ENCODE assay signal across 2 cellular contexts in the genomic region with DNA sequence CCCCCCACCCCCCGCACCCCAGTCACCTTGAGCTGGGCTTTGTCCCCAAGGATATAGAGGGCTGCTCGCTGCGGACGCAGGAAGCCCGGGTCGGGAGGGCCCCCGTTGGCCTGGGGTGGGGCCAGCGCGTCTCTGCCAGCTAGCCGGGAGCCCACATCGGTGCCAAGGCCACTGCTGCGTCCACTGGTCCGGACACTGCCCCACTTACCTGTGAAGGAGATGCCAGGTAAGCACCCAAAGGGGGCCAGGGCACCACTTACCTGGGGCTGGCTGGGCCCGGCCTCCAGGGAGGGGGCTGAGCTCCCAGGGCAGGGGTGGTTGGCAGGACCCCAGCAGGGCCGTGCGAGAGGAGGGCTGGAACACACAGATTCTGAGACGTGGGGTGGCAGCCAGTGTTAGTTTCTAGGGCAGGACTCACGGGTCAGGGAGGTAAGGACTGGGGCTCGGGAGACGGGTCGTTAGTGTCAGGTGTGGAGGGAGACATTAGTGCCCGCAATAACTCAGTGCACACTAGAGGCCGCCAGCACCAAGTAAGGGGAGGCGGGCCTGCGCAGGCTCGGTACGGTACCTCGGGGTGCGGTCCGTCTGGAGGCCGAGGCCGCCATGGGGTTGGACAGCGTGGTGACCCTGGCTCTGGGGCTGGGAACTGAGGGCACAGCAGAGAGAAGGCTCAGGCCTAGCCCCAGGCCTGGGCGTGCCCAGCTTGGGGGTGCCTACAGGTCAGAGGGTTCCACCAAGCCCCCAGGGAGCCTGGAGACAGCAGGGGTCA.
TF ChIP-seq lines count a peak whose summit lies in the region.

No MANE protein-coding gene starts in this region.

TF ChIP-seq in IMR-90, 13 proteins besides CTCF, POLR2A, EP300 and RAD21:
- no peak for TF ChIP-seq CEBPB (IDR thresholded peaks at IDR 0.05; ENCODE audit: low read depth, low read length)
- TF ChIP-seq MAFK (IDR thresholded peaks at IDR 0.05; ENCODE audit: low read depth, low read length), result no peak
- no peak for TF ChIP-seq MXI1 (IDR thresholded peaks at IDR 0.05; ENCODE audit: borderline replicate concordance, low read depth, low read length)
- no peak for TF ChIP-seq RFX5 (IDR thresholded peaks at IDR 0.05; ENCODE audit: low read depth, low read length)
- TF ChIP-seq, protein P1, sequence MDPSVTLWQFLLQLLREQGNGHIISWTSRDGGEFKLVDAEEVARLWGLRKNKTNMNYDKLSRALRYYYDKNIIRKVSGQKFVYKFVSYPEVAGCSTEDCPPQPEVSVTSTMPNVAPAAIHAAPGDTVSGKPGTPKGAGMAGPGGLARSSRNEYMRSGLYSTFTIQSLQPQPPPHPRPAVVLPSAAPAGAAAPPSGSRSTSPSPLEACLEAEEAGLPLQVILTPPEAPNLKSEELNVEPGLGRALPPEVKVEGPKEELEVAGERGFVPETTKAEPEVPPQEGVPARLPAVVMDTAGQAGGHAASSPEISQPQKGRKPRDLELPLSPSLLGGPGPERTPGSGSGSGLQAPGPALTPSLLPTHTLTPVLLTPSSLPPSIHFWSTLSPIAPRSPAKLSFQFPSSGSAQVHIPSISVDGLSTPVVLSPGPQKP (IDR thresholded peaks at IDR 0.05; ENCODE audit: borderline replicate concordance, low read depth, low read length), result no peak
- TF ChIP-seq SMC3 (IDR thresholded peaks at IDR 0.05; ENCODE audit: low read depth, low read length), result no peak
- TF ChIP-seq BHLHE40 (IDR thresholded peaks at IDR 0.05; ENCODE audit: low read depth, low read length), result no peak
- TF ChIP-seq RCOR1 (IDR thresholded peaks at IDR 0.05; ENCODE audit: insufficient replicate concordance, low read length), result no peak
- TF ChIP-seq MAZ (IDR thresholded peaks at IDR 0.05; ENCODE audit: borderline replicate concordance, low read depth, low read length), result no peak
- no peak for TF ChIP-seq NFE2L2 (IDR thresholded peaks at IDR 0.05; ENCODE audit: low read depth, low read length)
- TF ChIP-seq, protein P2, sequence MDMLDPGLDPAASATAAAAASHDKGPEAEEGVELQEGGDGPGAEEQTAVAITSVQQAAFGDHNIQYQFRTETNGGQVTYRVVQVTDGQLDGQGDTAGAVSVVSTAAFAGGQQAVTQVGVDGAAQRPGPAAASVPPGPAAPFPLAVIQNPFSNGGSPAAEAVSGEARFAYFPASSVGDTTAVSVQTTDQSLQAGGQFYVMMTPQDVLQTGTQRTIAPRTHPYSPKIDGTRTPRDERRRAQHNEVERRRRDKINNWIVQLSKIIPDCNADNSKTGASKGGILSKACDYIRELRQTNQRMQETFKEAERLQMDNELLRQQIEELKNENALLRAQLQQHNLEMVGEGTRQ (IDR thresholded peaks at IDR 0.05; ENCODE audit: low read depth, low read length), result no peak
- no peak for TF ChIP-seq FOS (IDR thresholded peaks at IDR 0.05; ENCODE audit: low read depth, low read length)
- no peak for TF ChIP-seq CHD1 (IDR thresholded peaks at IDR 0.05; ENCODE audit: low read depth, low read length)

TF ChIP-seq in GM12878, 131 proteins besides CTCF, POLR2A, EP300 and RAD21:
- TF ChIP-seq SPI1 (IDR thresholded peaks at IDR 0.05; ENCODE audit: borderline replicate concordance, insufficient read depth, low read depth, low read length) (no peak), SMC3 (IDR thresholded peaks at IDR 0.05; ENCODE audit: borderline replicate concordance, low read length) (peak; percentile 16; the same call in 1 of the 2 replicates)
